In the genomic region with DNA sequence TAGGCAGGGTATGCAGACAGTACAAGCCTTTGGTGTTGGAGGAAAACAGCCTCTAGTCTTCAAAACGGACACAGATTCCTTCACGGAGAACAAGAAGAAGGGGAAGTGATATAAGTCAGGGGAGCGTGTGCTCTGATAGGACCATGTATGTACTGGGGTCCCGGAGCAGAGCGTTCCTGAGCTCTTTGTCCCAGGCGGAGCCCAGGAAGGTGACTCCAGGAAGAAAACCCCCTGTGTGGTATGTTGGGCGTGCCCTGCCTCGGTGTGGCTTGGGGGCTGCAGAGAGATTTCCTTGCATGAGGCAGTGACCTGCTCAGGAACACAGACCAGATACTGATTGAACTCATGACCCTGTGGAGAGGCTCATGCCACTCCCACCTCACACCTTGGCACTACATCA, we compare ENCODE assay signal across 18 cellular contexts.
"Had no signal": no experiment of that assay in that cellular context is flagged by ENCODE, and none has a peak within 500 bp of the region (broad histone marks: within the 10 kb centered on the region; RNA-seq: fewer than 3 reads in every experiment).

No MANE protein-coding gene starts in this region.

- H3K9me3 Mint-ChIP-seq: immature natural killer cell; naive B cell; nephron; stimulated activated memory B cell treated with anti-CD40 and anti-IgM and Interleukin-4, amounts not matched to agents 10 μg/mL and 1 μg/mL and 100 μg/mL, for 72 hours; stimulated activated naive CD8-positive, alpha-beta T cell treated with anti-CD3 and anti-CD28 coated beads, Interleukin-15, Interleukin-2, amounts not matched to agents 100 ng/mL and 50 ng/mL, for 24 hours had no signal

- H3K4me3 Mint-ChIP-seq: immature natural killer cell; naive B cell; nephron; stimulated activated memory B cell treated with anti-CD40 and anti-IgM and Interleukin-4, amounts not matched to agents 10 μg/mL and 1 μg/mL and 100 μg/mL, for 72 hours; stimulated activated naive CD8-positive, alpha-beta T cell treated with anti-CD3 and anti-CD28 coated beads, Interleukin-15, Interleukin-2, amounts not matched to agents 100 ng/mL and 50 ng/mL, for 24 hours had no signal

- DNase-seq: dermis blood vessel endothelial cell; esophagus squamous epithelium; foreskin fibroblast; glutamatergic neuron; immature natural killer cell; left colon; mesendoderm; naive B cell; stimulated activated CD4-positive, alpha-beta T cell treated with anti-CD3 and anti-CD28 coated beads, Interleukin-4, amount 100 ng/mL, for 1 hour; upper lobe of right lung had no signal

- H3K9me3 ChIP-seq: esophagus squamous epithelium, gastroesophageal sphincter, tibial artery, upper lobe of right lung, vagina had no signal

- H3K27ac ChIP-seq: esophagus squamous epithelium, gastroesophageal sphincter, tibial artery, upper lobe of right lung, vagina had no signal

- H3K36me3 Mint-ChIP-seq: immature natural killer cell, naive B cell had no signal

- H3K36me3 ChIP-seq: esophagus squamous epithelium, gastroesophageal sphincter, tibial artery, upper lobe of right lung, vagina had no signal

- H3K27me3 ChIP-seq: esophagus squamous epithelium, gastroesophageal sphincter, upper lobe of right lung, vagina had no signal

- H3K4me3 ChIP-seq: esophagus squamous epithelium, gastroesophageal sphincter, smooth muscle cell, tibial artery, upper lobe of right lung, vagina had no signal

- ATAC-seq: gastroesophageal sphincter; left colon; right cardiac atrium; stimulated activated memory B cell treated with anti-CD40 and anti-IgM and Interleukin-4, amounts not matched to agents 10 μg/mL and 1 μg/mL and 100 μg/mL, for 72 hours; upper lobe of right lung had no signal

- H3K27ac Mint-ChIP-seq: immature natural killer cell; naive B cell; stimulated activated memory B cell treated with anti-CD40 and anti-IgM and Interleukin-4, amounts not matched to agents 10 μg/mL and 1 μg/mL and 100 μg/mL, for 72 hours; stimulated activated naive CD8-positive, alpha-beta T cell treated with anti-CD3 and anti-CD28 coated beads, Interleukin-15, Interleukin-2, amounts not matched to agents 100 ng/mL and 50 ng/mL, for 24 hours had no signal
